Comparison of ENCODE assay signal across 8 cellular contexts in the genomic region with DNA sequence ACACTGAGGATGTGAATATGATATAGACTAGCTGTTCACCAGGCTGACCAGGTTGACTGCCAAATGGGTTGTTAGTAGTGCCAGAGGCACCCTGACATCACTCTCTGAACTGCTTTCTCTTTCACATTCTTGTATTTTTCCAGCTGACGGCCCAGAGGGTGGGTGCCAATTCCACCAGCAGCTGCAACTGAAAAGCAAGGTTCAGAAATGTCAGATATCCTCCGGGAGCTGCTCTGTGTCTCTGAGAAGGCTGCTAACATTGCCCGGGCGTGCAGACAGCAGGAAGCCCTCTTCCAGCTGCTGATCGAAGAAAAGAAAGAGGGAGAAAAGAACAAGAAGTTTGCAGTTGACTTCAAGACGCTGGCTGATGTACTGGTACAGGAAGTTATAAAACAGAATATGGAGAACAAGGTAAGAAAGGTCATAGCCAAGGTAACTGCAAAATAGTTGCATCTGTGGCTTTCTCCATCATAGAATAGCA. TPM values are rescaled to one million over a fixed set of nuclear protein-coding genes. Genes with fewer than 3 reads are reported as not detected.
DNase-seq lines count a peak whose midpoint lies in the region; FAIRE-seq and TF ChIP-seq lines count a peak whose summit lies in the region.

No MANE protein-coding gene starts in this region.

- TF ChIP-seq CTCF in HFFc6 (IDR thresholded peaks at IDR 0.05), result no peak

- no peaks in the 10 kb centered on the region for H3K36me3 Mint-ChIP-seq in HFFc6 (ENCODE audit: low read depth)

- H3K4me3 Mint-ChIP-seq in HFFc6, result peak overlapping the region; percentile 83

- peak; percentile 95 for FAIRE-seq in GM12892 (lab: Jason Lieb, UNC)

- peaks cover 17% of the 10 kb centered on the region for H3K4me1 Mint-ChIP-seq in HFFc6 (ENCODE audit: low read depth)

- H3K27me3 Mint-ChIP-seq in HFFc6 (ENCODE audit: insufficient read depth), result no peaks in the 10 kb centered on the region

- DNase-seq in GM12892 (ENCODE audit: insufficient read length) (no peak), HFFc6 (peak; percentile 23), NCI-H2227 (lab: John Stamatoyannopoulos, UW; ENCODE audit: unreplicated experiment) (peak; percentile 42), head of caudate nucleus (peak in 41 of 42 donors; percentile 22 to 90 (median 70)), posterior cingulate gyrus (peak in 9 of 10 donors; percentile 35 to 92 (median 60)), Kasumi-1 (lab: John Stamatoyannopoulos, UW) (no peak), SK-N-DZ (ENCODE audit: low spot score) (no peak)
- DNase-seq in activated naive CD4-positive, alpha-beta T cell treated with anti-CD3 and anti-CD28 coated beads, Interleukin-2, amount 50 U/mL, for 16 hours, result peak; percentile 29

- peak overlapping the region; percentile 78 for H3K27ac Mint-ChIP-seq in HFFc6

- intact Hi-C loops in head of caudate nucleus (cut with DNase I) (no loop called here), posterior cingulate gyrus (cut with DNase I) (no loop called here)

- TF ChIP-seq POLR2A in GM12892 (IDR thresholded peaks at IDR 0.05; ENCODE audit: low read depth, low read length), result no peak

- no peaks in the 10 kb centered on the region for H3K9me3 Mint-ChIP-seq in HFFc6

RNA-seq across cellular contexts. Expression of a gene that starts 16.5 kb away (rescaled TPM):
- 10.7 TPM for polyA plus RNA-seq in GM12892 (2012; ENCODE audit: missing spikeins)
- 10 to 100 TPM; 13.6 to 16.2 (median 15.7) TPM for total RNA-seq in HFFc6 (2021; fragmentation: NEBNext Ultra II Directional; extraction: Animal tissue kit (Norgen Biotek cat#: 25700))
- polyA plus RNA-seq in SK-N-DZ (2014; cell fraction: cytosol; rRNA removed), result 2.2 and 4.3 TPM in 2 replicates
- 2.4 and 6.0 TPM in 2 replicates for polyA plus RNA-seq in SK-N-DZ (2014; cell fraction: nucleus; rRNA removed)

RNA-seq across cellular contexts. Expression of a gene that starts 40.3 kb away (rescaled TPM):
- polyA plus RNA-seq in GM12892 (2012; ENCODE audit: missing spikeins), result 26.6 TPM
- total RNA-seq in HFFc6 (2021; fragmentation: NEBNext Ultra II Directional; extraction: Animal tissue kit (Norgen Biotek cat#: 25700)), result 10 to 100 TPM; 14.6 to 20.5 (median 17.2) TPM
- 24.1 and 24.9 TPM in 2 replicates for polyA plus RNA-seq in SK-N-DZ (2014; cell fraction: cytosol; rRNA removed)
- polyA plus RNA-seq in SK-N-DZ (2014; cell fraction: nucleus; rRNA removed), result 20.5 and 21.3 TPM in 2 replicates

RNA-seq across cellular contexts. Expression of a gene that starts 48.2 kb away (rescaled TPM):
- 15.7 TPM for polyA plus RNA-seq in GM12892 (2012; ENCODE audit: missing spikeins)
- 10 to 100 TPM in 3 of 6 experiments, 1 to 10 TPM in 3; 3.2 to 10.4 (median 9.5) TPM for total RNA-seq in HFFc6 (2021; fragmentation: NEBNext Ultra II Directional; extraction: Animal tissue kit (Norgen Biotek cat#: 25700))
- polyA plus RNA-seq in SK-N-DZ (2014; cell fraction: cytosol; rRNA removed), result 14.8 and 16.0 TPM in 2 replicates
- 6.9 and 9.1 TPM in 2 replicates for polyA plus RNA-seq in SK-N-DZ (2014; cell fraction: nucleus; rRNA removed)

Comparison
In these comparisons a context has a peak if more than half of its experiments do, and no peak if none do; other contexts are left out.
1. DNase-seq: peak in HFFc6 (single experiment), NCI-H2227 (single experiment), activated naive CD4-positive, alpha-beta T cell treated with anti-CD3 and anti-CD28 coated beads, Interleukin-2, amount 50 U/mL, for 16 hours (single experiment), head of caudate nucleus (41 of 42) and posterior cingulate gyrus (9 of 10); none in GM12892 (single experiment), Kasumi-1 (0 of 2) and SK-N-DZ (single experiment).